13 cellular contexts compared by ENCODE assay signal in genomic region chr2:2877427-2877826, GRCh38.
"Had no signal": no experiment of that assay in that cellular context is flagged by ENCODE, and none has a peak within 500 bp of the region (broad histone marks: within the 10 kb centered on the region; RNA-seq: fewer than 3 reads in every experiment).

No MANE protein-coding gene starts in this region.

- H3K4me1 ChIP-seq: foreskin keratinocyte, heart left ventricle, pancreas, transverse colon had no signal

- H3K27ac Mint-ChIP-seq: activated naive CD8-positive, alpha-beta T cell treated with anti-CD3 and anti-CD28 coated beads for 36 hours; memory B cell had no signal

- H3K27ac ChIP-seq: foreskin keratinocyte, heart left ventricle, pancreas, transverse colon had no signal

- H3K27me3 ChIP-seq: foreskin keratinocyte, pancreas, transverse colon had no signal

- H3K27me3 Mint-ChIP-seq: activated naive CD8-positive, alpha-beta T cell treated with anti-CD3 and anti-CD28 coated beads for 36 hours; memory B cell had no signal

- H3K9me3 Mint-ChIP-seq: activated naive CD8-positive, alpha-beta T cell treated with anti-CD3 and anti-CD28 coated beads for 36 hours; memory B cell had no signal

- ATAC-seq: activated CD4-positive, CD25-positive, alpha-beta regulatory T cell treated with anti-CD3 and anti-CD28 coated beads, Interleukin-2, amount 50 U/mL, for 24 hours; foreskin keratinocyte; heart left ventricle; left lobe of liver; pancreas had no signal

- H3K4me3 Mint-ChIP-seq: activated naive CD8-positive, alpha-beta T cell treated with anti-CD3 and anti-CD28 coated beads for 36 hours; memory B cell; neural crest cell had no signal

- H3K36me3 Mint-ChIP-seq: activated naive CD8-positive, alpha-beta T cell treated with anti-CD3 and anti-CD28 coated beads for 36 hours; memory B cell had no signal

- H3K9me3 ChIP-seq: pancreas, transverse colon had no signal

- DNase-seq: activated CD4-positive, alpha-beta T cell treated with anti-CD3 and anti-CD28 coated beads, Interleukin-2, amount 50 U/mL, for 4 hours; activated gamma-delta T cell; activated naive CD8-positive, alpha-beta T cell treated with anti-CD3 and anti-CD28 coated beads for 36 hours; activated T-cell treated with anti-CD3 and anti-CD28 coated beads, Interleukin-2, amount 50 U/mL, for 48 hours; foreskin keratinocyte; heart left ventricle; pancreas; transverse colon had no signal

- H3K36me3 ChIP-seq: heart left ventricle, pancreas, transverse colon had no signal

- H3K4me3 ChIP-seq: heart left ventricle, pancreas, smooth muscle cell, transverse colon had no signal

- H3K4me1 Mint-ChIP-seq: activated naive CD8-positive, alpha-beta T cell treated with anti-CD3 and anti-CD28 coated beads for 36 hours had no signal
